ENCODE assay signal across 9 cellular contexts in genomic region chr17:62967111-62967449, GRCh38. TPM values are rescaled to one million over a fixed set of nuclear protein-coding genes. Genes with fewer than 3 reads are reported as not detected.
DNase-seq lines count a peak whose midpoint lies in the region; ATAC-seq, FAIRE-seq and TF ChIP-seq lines count a peak whose summit lies in the region.
"Had no signal": no experiment of that assay in that cellular context is flagged by ENCODE, and none has a peak within 500 bp of the region (broad histone marks: within the 10 kb centered on the region; RNA-seq: fewer than 3 reads in every experiment).

No MANE protein-coding gene starts in this region.

- peaks cover 2 to 4% of the 10 kb centered on the region in 2 experiments for H3K36me3 ChIP-seq in SK-N-SH (replicated peaks in 1 of 2; ENCODE audit: control insufficient read depth in 1 of 2, insufficient read depth in 2 of 2, low read length in 1 of 2)
- H3K36me3 ChIP-seq in kidney epithelial cell (ENCODE audit: control insufficient read depth, insufficient read depth, low read length) = no peaks in the 10 kb centered on the region

- 0 out of 2 replicates have a peak overlapping the region, but pooled peaks have one; percentile 19 for H2AFZ ChIP-seq in SK-N-SH (ENCODE audit: low read depth)

- H3K27ac ChIP-seq in SK-N-SH (ENCODE audit: low read depth in 2 of 2, low read length in 1 of 2) = peak overlapping the region; percentile 51 to 92
- peak overlapping the region; percentile 81 for H3K27ac ChIP-seq in angular gyrus (ENCODE audit: low read depth, low read length)
- H3K27ac ChIP-seq in substantia nigra (ENCODE audit: low read depth, low read length, poor library complexity, severe bottlenecking) = peak overlapping the region; percentile 85

- TF ChIP-seq RAD21 in SK-N-SH (IDR thresholded peaks at IDR 0.05; ENCODE audit: low read length) = no peak

- H3K4me1 ChIP-seq in SK-N-SH (ENCODE audit: control insufficient read depth in 1 of 2, insufficient read depth in 2 of 2, low read depth in 1 of 2, low read length in 1 of 2) = peaks cover 4 to 32% of the 10 kb centered on the region in 2 experiments; a peak in 3 of 4 replicates

- WGBS in SK-N-SH (ENCODE audit: low lambda C conversion rate) = 2% methylated on average over 7 of the region's 7 CpGs

- CTCF ChIA-PET in SK-N-SH (lab: Yijun Ruan, JAX) = interaction anchor here (0.6 to 5.1 kb wide), 12 partner anchors 10 to 645 kb away, joined by 3 to 61 read pairs (median 5); no protein-coding TSS in a partner anchor

- POLR2A ChIA-PET in SK-N-SH (lab: Yijun Ruan, JAX) = interaction anchor here (0.6 kb wide), 2 partner anchors 43 to 76 kb away, joined by 3 read pairs; no protein-coding TSS in a partner anchor

- no peak for FAIRE-seq in GM12892 (lab: Jason Lieb, UNC)
- FAIRE-seq: A204.1 had no signal

- H3K9ac ChIP-seq in SK-N-SH = peak overlapping the region; percentile 80

- no peaks in the 10 kb centered on the region for H3K9me3 ChIP-seq in SK-N-SH

- no peak for TF ChIP-seq EP300 in SK-N-SH (IDR thresholded peaks at IDR 0.05; ENCODE audit: borderline replicate concordance in 1 of 2, low read depth in 1 of 2, low read length in 1 of 2)

- TF ChIP-seq CTCF in SK-N-SH (IDR thresholded peaks at IDR 0.05) (no peak), kidney epithelial cell (IDR thresholded peaks at IDR 0.05; ENCODE audit: insufficient read depth, low read length, poor library complexity, severe bottlenecking) (no peak)

- H3K4me2 ChIP-seq in SK-N-SH = peak overlapping the region; percentile 76

- H4K20me1 ChIP-seq in SK-N-SH (ENCODE audit: insufficient read depth) = peaks cover 20% of the 10 kb centered on the region

- H3K79me2 ChIP-seq in SK-N-SH (ENCODE audit: insufficient read depth) = peaks cover 56% of the 10 kb centered on the region

- DNase-seq in SK-N-SH (no peak), kidney epithelial cell (ENCODE audit: low read depth) (no peak), substantia nigra (lab: John Stamatoyannopoulos, UW) (no peak), GM12892 (ENCODE audit: insufficient read length) (no peak)

- TF ChIP-seq POLR2A in GM12892 (IDR thresholded peaks at IDR 0.05; ENCODE audit: low read depth, low read length) = no peak

- ATAC-seq in SK-N-SH treated with all-trans-retinoic acid at 6 μM for 48 hours = no peak
- ATAC-seq in HG02981 (IDR thresholded peaks at IDR 0.05; ENCODE audit: unreplicated experiment) = no peak
- no peak for ATAC-seq in HG03432 (IDR thresholded peaks at IDR 0.05; ENCODE audit: unreplicated experiment)

- H3K4me3 ChIP-seq in SK-N-SH (ENCODE audit: low read depth in 2 of 2, low read length in 1 of 2) (peak overlapping the region; percentile 77 to 90), kidney epithelial cell (ENCODE audit: low read depth, low read length) (peak overlapping the region; percentile 94)

- peaks cover 16% of the 10 kb centered on the region for H3F3A ChIP-seq in SK-N-SH (replicated peaks; ENCODE audit: insufficient read depth)

- H3K27me3 ChIP-seq in SK-N-SH (ENCODE audit: insufficient read depth) (no peaks in the 10 kb centered on the region), kidney epithelial cell (ENCODE audit: control insufficient read depth, insufficient read depth, low read length) (no peaks in the 10 kb centered on the region)

- H3K9me2 ChIP-seq in SK-N-SH = no peaks in the 10 kb centered on the region

TF ChIP-seq in SK-N-SH, 30 proteins besides CTCF, POLR2A, EP300 and RAD21:
- TF ChIP-seq CHD2 (IDR thresholded peaks at IDR 0.05; ENCODE audit: low read length, partially characterized antibody) (no peak), MXI1 (IDR thresholded peaks at IDR 0.05; ENCODE audit: low read depth, low read length) (peak; percentile 52; the same call in 1 of the 2 replicates)

TF ChIP-seq in SK-N-SH treated with all-trans-retinoic acid at 6 μM for 48 hours, 23 proteins besides CTCF, POLR2A, EP300 and RAD21 (continues in another document):
- no peak for TF ChIP-seq RARB (CRISPR knock-in tag; IDR thresholded peaks at IDR 0.05)
- TF ChIP-seq ZNF565 (CRISPR knock-in tag; conservative IDR thresholded peaks at IDR 0.05; ENCODE audit: low read depth) = no peak
- no peak for TF ChIP-seq TSHZ2 (CRISPR knock-in tag; IDR thresholded peaks at IDR 0.05)
- no peak for TF ChIP-seq TCF4 (CRISPR knock-in tag; IDR thresholded peaks at IDR 0.05; ENCODE audit: borderline replicate concordance)
- no peak for TF ChIP-seq ZC3H10 (CRISPR knock-in tag; IDR thresholded peaks at IDR 0.05)
- TF ChIP-seq POU6F1 (CRISPR knock-in tag; IDR thresholded peaks at IDR 0.05; ENCODE audit: borderline replicate concordance, low read depth) = no peak
- no peak for TF ChIP-seq CSRNP3 (CRISPR knock-in tag; IDR thresholded peaks at IDR 0.05)
- TF ChIP-seq PPARA (CRISPR knock-in tag; IDR thresholded peaks at IDR 0.05; ENCODE audit: borderline replicate concordance) = no peak
- TF ChIP-seq OSR1 (CRISPR knock-in tag; IDR thresholded peaks at IDR 0.05) = no peak
- no peak for TF ChIP-seq BACH2 (CRISPR knock-in tag; IDR thresholded peaks at IDR 0.05; ENCODE audit: borderline replicate concordance)
- TF ChIP-seq ZNF70 (CRISPR knock-in tag; IDR thresholded peaks at IDR 0.05) = no peak
- no peak for TF ChIP-seq ISL1 (CRISPR knock-in tag; IDR thresholded peaks at IDR 0.05)
- no peak for TF ChIP-seq ZFP30 (CRISPR knock-in tag; IDR thresholded peaks at IDR 0.05)
- TF ChIP-seq ZNF8 (CRISPR knock-in tag; IDR thresholded peaks at IDR 0.05) = no peak
- TF ChIP-seq PATZ1 (CRISPR knock-in tag; IDR thresholded peaks at IDR 0.05; ENCODE audit: borderline replicate concordance) = no peak

RNA-seq across cellular contexts. Expression of gene TANC2, which starts 1.0 kb away (rescaled TPM):
- 23.0 and 26.4 TPM in 2 replicates for polyA plus RNA-seq in SK-N-SH (2012; rRNA removed)
- 14.4 and 17.0 TPM in 2 replicates for polyA plus RNA-seq in SK-N-SH (2012; cell fraction: cytosol; rRNA removed)
- polyA plus RNA-seq in SK-N-SH (2012; cell fraction: nucleus; rRNA removed) = 46.6 and 65.1 TPM in 2 replicates
- total RNA-seq in kidney epithelial cell = 35.0 and 51.0 TPM in 2 replicates
- 0.06 TPM for polyA plus RNA-seq in GM12892 (2012; ENCODE audit: missing spikeins)
